In genomic region chr20:49669601-49670189, GRCh38 we compare ENCODE assay signal across 8 cellular contexts. TPM values are rescaled to one million over a fixed set of nuclear protein-coding genes. Genes with fewer than 3 reads are reported as not detected.
A peak's percentile ranks its signal among the peaks of the same experiment; 100 is the strongest.
DNase-seq lines count a peak whose midpoint lies in the region; ATAC-seq, FAIRE-seq and TF ChIP-seq lines count a peak whose summit lies in the region.

No MANE protein-coding gene starts in this region.

- no peak overlapping the region for H3K4me3 ChIP-seq in DOHH2 (ENCODE audit: low read length)
- H3K4me3 ChIP-seq in iPS-20b (ENCODE audit: low read length), result no peak overlapping the region

- H3K36me3 Mint-ChIP-seq in IgD-negative memory B cell, result peaks cover 3% of the 10 kb centered on the region

- H3K9me3 ChIP-seq in DOHH2 (ENCODE audit: control insufficient read depth, insufficient read depth, low read length) (no peaks in the 10 kb centered on the region), iPS-20b (ENCODE audit: insufficient read depth, low read depth, low read length) (no peaks in the 10 kb centered on the region)

- H3K79me2 ChIP-seq in DOHH2 (ENCODE audit: control insufficient read depth, low read length), result peaks cover 96% of the 10 kb centered on the region

- H3K4me3 Mint-ChIP-seq in IgD-negative memory B cell, result peak overlapping the region; percentile 52 to 94 (median 84)

- H3K27ac Mint-ChIP-seq in IgD-negative memory B cell, result peak overlapping the region; percentile 23 to 89 (median 37)

- H3K9ac ChIP-seq in iPS-20b (ENCODE audit: low read depth, low read length), result no peak overlapping the region

- no peak for DNase-seq in ureter (ENCODE audit: low spot score)
- no peak for DNase-seq in D721Med (ENCODE audit: insufficient read length, low spot score)
- DNase-seq in NCI-H82 (lab: John Stamatoyannopoulos, UW), result no peak
- no peak for DNase-seq in NCI-H524 (lab: John Stamatoyannopoulos, UW)

- peaks cover 33 to 44% (median 38%) of the 10 kb centered on the region in 3 donors for H3K4me1 Mint-ChIP-seq in IgD-negative memory B cell

- H3K27me3 Mint-ChIP-seq in IgD-negative memory B cell, result no peaks in the 10 kb centered on the region

- H3K36me3 ChIP-seq in DOHH2 (ENCODE audit: control insufficient read depth, low read length), result no peaks in the 10 kb centered on the region; the same call in none of the 2 replicates
- H3K36me3 ChIP-seq in iPS-20b (ENCODE audit: insufficient read depth, low read depth, low read length), result no peaks in the 10 kb centered on the region

- TF ChIP-seq CTCF in DOHH2 (IDR thresholded peaks at IDR 0.05; ENCODE audit: low read depth, low read length, poor library complexity, severe bottlenecking), result no peak
- no peak for TF ChIP-seq CTCF in D721Med (IDR thresholded peaks at IDR 0.05; ENCODE audit: insufficient read depth, missing control alignments)

- no peaks in the 10 kb centered on the region; the same call in 1 of the 2 replicates for H3F3A ChIP-seq in DOHH2 (ENCODE audit: control insufficient read depth, insufficient read depth)

- peak overlapping the region; percentile 13; the same call in 1 of the 2 replicates for H3K4me2 ChIP-seq in DOHH2 (ENCODE audit: low read length)

- H3K27ac ChIP-seq in DOHH2 (ENCODE audit: low read depth, low read length), result no peak overlapping the region
- peak overlapping the region; percentile 10 for H3K27ac ChIP-seq in iPS-20b (ENCODE audit: low read length)

- no peak for FAIRE-seq in D721Med (lab: Jason Lieb, UNC)

- peak; percentile 56 for ATAC-seq in GM21367 (IDR thresholded peaks at IDR 0.05; ENCODE audit: unreplicated experiment)

- peaks cover 14% of the 10 kb centered on the region; the same call in 1 of the 2 replicates for H4K20me1 ChIP-seq in DOHH2 (ENCODE audit: control insufficient read depth, insufficient read depth, low read depth, low read length)

- no peaks in the 10 kb centered on the region for H3K9me2 ChIP-seq in DOHH2 (replicated peaks; ENCODE audit: control insufficient read depth, low read length)

- H3K9me3 Mint-ChIP-seq in IgD-negative memory B cell, result no peaks in the 10 kb centered on the region

- H3K4me1 ChIP-seq in DOHH2 (ENCODE audit: control insufficient read depth, low read length) (peaks cover 52% of the 10 kb centered on the region), iPS-20b (ENCODE audit: insufficient read depth, low read length) (peaks cover 25% of the 10 kb centered on the region)

- H3K27me3 ChIP-seq in DOHH2 (ENCODE audit: control insufficient read depth, low read length) (no peaks in the 10 kb centered on the region), iPS-20b (ENCODE audit: insufficient read depth, low read length) (no peaks in the 10 kb centered on the region)

RNA-seq across cellular contexts. Expression of gene B4GALT5, which starts 44.0 kb away (rescaled TPM):
- 0.48 TPM for polyA plus RNA-seq in IgD-negative memory B cell
- 40.9 TPM for total RNA-seq in ureter
